ENCODE assay signal across 11 cellular contexts in the genomic region with DNA sequence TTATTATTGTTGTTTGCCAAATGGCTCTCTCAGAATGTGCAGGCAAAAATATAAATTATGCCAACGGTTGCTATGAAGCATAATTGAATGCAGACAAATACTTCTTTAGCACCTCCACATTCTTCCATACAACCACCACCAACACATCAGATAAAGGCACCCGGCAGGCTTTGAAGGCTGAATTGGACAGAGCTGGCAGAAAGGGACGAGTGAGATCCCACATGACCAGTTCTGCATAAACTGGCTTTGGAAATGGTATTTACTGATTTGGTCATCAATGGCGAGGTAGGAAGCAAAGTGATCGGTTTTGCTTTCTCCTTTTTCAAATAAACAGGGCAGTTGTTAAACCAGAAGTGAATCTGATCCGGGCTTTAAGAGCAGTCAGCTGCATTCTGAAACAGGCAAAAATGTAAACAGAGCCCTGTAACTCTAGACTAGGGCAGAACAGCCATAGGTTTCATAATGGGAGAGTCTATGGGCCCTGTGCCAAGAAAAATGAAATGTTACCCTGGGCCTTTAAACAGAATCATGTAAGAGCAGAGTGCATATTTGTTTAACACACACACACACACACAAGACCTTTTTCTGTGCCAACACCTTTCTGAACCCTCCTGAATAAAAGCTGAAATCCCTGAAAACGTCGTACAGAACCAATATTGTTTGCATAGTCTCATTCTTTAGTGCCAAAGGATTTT.
DNase-seq lines count a peak whose midpoint lies in the region; FAIRE-seq and TF ChIP-seq lines count a peak whose summit lies in the region.
"Had no signal": no experiment of that assay in that cellular context is flagged by ENCODE, and none has a peak within 500 bp of the region (broad histone marks: within the 10 kb centered on the region; RNA-seq: fewer than 3 reads in every experiment).

No MANE protein-coding gene starts in this region.

- H3K9me3 Mint-ChIP-seq in mesothelial cell of epicardium = no peaks in the 10 kb centered on the region

- DNase-seq in AG04450 (ENCODE audit: low read depth, low spot score) = peak; percentile 67
- DNase-seq in NCI-H2029 (lab: John Stamatoyannopoulos, UW) = peak; percentile 90
- DNase-seq in bronchial epithelial cell (ENCODE audit: low read depth) = peak; percentile 82
- DNase-seq in mesothelial cell of epicardium (ENCODE audit: low spot score in 2 of 2, unreplicated experiment in 2 of 2) = no peak
- no peak for DNase-seq in BE2C
- no peak for DNase-seq in kidney glomerular epithelial cell (lab: John Stamatoyannopoulos, UW)
- DNase-seq in effector CD8-positive, alpha-beta T cell (lab: John Stamatoyannopoulos, UW) = no peak
- DNase-seq in retina = no peak
- DNase-seq: stimulated activated CD4-positive, alpha-beta T cell treated with anti-CD3 and anti-CD28 coated beads, Interleukin-15, amount 100 ng/mL, for 24 hours had no signal

- TF ChIP-seq CTCF in AG04450 (IDR thresholded peaks at IDR 0.05; ENCODE audit: low read depth, low read length) (no peak), bronchial epithelial cell (IDR thresholded peaks at IDR 0.05; ENCODE audit: insufficient read depth, low read length, severe bottlenecking) (no peak), mesothelial cell of epicardium (IDR thresholded peaks at IDR 0.05; ENCODE audit: unreplicated experiment) (no peak), BE2C (IDR thresholded peaks at IDR 0.05; ENCODE audit: low read depth, low read length) (no peak)

- H3K36me3 ChIP-seq in bronchial epithelial cell (ENCODE audit: control insufficient read depth, insufficient read depth, low read length) = no peaks in the 10 kb centered on the region
- H3K36me3 ChIP-seq in BE2C = no peaks in the 10 kb centered on the region
- H3K36me3 ChIP-seq: SJSA1 had no signal

- H3K4me3 Mint-ChIP-seq in mesothelial cell of epicardium = peak overlapping the region; percentile 50
- H3K4me3 Mint-ChIP-seq: central memory CD8-positive, alpha-beta T cell had no signal

- no peaks in the 10 kb centered on the region for H3K4me1 ChIP-seq in BE2C
- H3K4me1 ChIP-seq: SJSA1 had no signal

- POLR2A ChIA-PET in AG04450 (lab: Yijun Ruan, JAX) = no interaction called here

- H3K36me3 Mint-ChIP-seq in mesothelial cell of epicardium = no peaks in the 10 kb centered on the region

- peaks cover 62% of the 10 kb centered on the region for H3K4me1 Mint-ChIP-seq in mesothelial cell of epicardium
- H3K4me1 Mint-ChIP-seq: central memory CD8-positive, alpha-beta T cell had no signal

- H3K4me3 ChIP-seq in AG04450 (ENCODE audit: low read depth, low read length) = peak overlapping the region; percentile 36
- peak overlapping the region; percentile 7 for H3K4me3 ChIP-seq in bronchial epithelial cell (ENCODE audit: low read depth, low read length)
- no peak overlapping the region for H3K4me3 ChIP-seq in BE2C (ENCODE audit: low read depth, low read length)
- H3K4me3 ChIP-seq: SJSA1 had no signal

- H3K27me3 Mint-ChIP-seq in mesothelial cell of epicardium (ENCODE audit: low read depth) = no peaks in the 10 kb centered on the region

- FAIRE-seq in bronchial epithelial cell (lab: Jason Lieb, UNC) = no peak

- no peak overlapping the region for H3K27ac ChIP-seq in AG04450 (ENCODE audit: low read depth, low read length)
- H3K27ac ChIP-seq: SJSA1 had no signal

- peak overlapping the region; percentile 95 for H3K27ac Mint-ChIP-seq in mesothelial cell of epicardium

- H3K9me3 ChIP-seq in AG04450 (ENCODE audit: control insufficient read depth, insufficient read depth, low read length) (no peaks in the 10 kb centered on the region), BE2C (no peaks in the 10 kb centered on the region)
- H3K9me3 ChIP-seq: SJSA1 had no signal

- CTCF ChIA-PET in AG04450 (lab: Charles Lee) = interaction anchor here (0.5 to 0.8 kb wide), 2 partner anchors 8 to 143 kb away, joined by 3 read pairs; no protein-coding TSS in a partner anchor

- H3K27me3 ChIP-seq in AG04450 (ENCODE audit: control insufficient read depth, insufficient read depth, low read length) = peaks cover 3% of the 10 kb centered on the region
- H3K27me3 ChIP-seq in bronchial epithelial cell (ENCODE audit: control insufficient read depth, insufficient read depth, low read length) = peaks cover 2% of the 10 kb centered on the region
- H3K27me3 ChIP-seq in BE2C = no peaks in the 10 kb centered on the region
- H3K27me3 ChIP-seq: SJSA1 had no signal

Comparison
In these comparisons a context has a peak if more than half of its experiments do, and no peak if none do; other contexts are left out.
1. DNase-seq: peak in AG04450 (single experiment), NCI-H2029 (single experiment) and bronchial epithelial cell (single experiment); none in mesothelial cell of epicardium (0 of 2), BE2C (single experiment), kidney glomerular epithelial cell (single experiment), effector CD8-positive, alpha-beta T cell (single experiment) and retina (single experiment).